In the genomic region with DNA sequence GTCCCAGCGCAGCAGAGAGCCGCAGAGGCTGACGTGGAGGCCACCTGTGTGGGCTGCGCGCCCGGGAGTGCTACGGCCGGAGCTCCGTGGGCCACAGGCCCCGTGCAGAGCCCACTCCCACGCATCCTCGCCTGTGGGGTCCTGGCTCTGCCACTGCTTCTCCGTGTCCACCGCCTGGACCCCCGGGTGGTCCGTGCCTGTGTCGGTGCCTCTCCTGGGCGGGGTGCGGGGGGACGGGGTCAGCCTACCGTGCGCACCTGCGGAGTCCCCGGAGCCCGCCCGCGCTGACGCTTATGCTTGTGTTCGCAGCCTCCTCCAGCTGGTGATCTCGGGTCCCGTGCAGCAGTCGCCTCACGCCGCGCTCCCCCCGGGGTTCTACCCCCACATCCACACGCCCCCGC, we compare ENCODE assay signal across 1 cellular context.
TF ChIP-seq lines count a peak whose summit lies in the region.

No MANE protein-coding gene starts in this region.

TF ChIP-seq in WTC11, 78 proteins besides CTCF, POLR2A, EP300 and RAD21 (continued from another document):
- TF ChIP-seq ZNF219 (CRISPR knock-in tag; IDR thresholded peaks at IDR 0.05; ENCODE audit: borderline replicate concordance) = no peak
- TF ChIP-seq RELA (CRISPR knock-in tag; IDR thresholded peaks at IDR 0.05; ENCODE audit: borderline replicate concordance) = no peak
- TF ChIP-seq, protein P1, sequence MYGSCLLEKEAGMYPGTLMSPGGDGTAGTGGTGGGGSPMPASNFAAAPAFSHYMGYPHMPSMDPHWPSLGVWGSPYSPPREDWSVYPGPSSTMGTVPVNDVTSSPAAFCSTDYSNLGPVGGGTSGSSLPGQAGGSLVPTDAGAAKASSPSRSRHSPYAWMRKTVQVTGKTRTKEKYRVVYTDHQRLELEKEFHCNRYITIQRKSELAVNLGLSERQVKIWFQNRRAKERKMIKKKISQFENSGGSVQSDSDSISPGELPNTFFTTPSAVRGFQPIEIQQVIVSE (CRISPR knock-in tag; IDR thresholded peaks at IDR 0.05; ENCODE audit: borderline replicate concordance) = no peak
- no peak for TF ChIP-seq NFE2L1 (CRISPR knock-in tag; IDR thresholded peaks at IDR 0.05)
- TF ChIP-seq, protein P2, sequence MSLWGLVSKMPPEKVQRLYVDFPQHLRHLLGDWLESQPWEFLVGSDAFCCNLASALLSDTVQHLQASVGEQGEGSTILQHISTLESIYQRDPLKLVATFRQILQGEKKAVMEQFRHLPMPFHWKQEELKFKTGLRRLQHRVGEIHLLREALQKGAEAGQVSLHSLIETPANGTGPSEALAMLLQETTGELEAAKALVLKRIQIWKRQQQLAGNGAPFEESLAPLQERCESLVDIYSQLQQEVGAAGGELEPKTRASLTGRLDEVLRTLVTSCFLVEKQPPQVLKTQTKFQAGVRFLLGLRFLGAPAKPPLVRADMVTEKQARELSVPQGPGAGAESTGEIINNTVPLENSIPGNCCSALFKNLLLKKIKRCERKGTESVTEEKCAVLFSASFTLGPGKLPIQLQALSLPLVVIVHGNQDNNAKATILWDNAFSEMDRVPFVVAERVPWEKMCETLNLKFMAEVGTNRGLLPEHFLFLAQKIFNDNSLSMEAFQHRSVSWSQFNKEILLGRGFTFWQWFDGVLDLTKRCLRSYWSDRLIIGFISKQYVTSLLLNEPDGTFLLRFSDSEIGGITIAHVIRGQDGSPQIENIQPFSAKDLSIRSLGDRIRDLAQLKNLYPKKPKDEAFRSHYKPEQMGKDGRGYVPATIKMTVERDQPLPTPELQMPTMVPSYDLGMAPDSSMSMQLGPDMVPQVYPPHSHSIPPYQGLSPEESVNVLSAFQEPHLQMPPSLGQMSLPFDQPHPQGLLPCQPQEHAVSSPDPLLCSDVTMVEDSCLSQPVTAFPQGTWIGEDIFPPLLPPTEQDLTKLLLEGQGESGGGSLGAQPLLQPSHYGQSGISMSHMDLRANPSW (CRISPR knock-in tag; conservative IDR thresholded peaks at IDR 0.05; ENCODE audit: low read depth) = no peak
- TF ChIP-seq NR3C1 (CRISPR knock-in tag; conservative IDR thresholded peaks at IDR 0.05; ENCODE audit: low read depth) = no peak
- TF ChIP-seq TP53 (CRISPR knock-in tag; IDR thresholded peaks at IDR 0.05) = no peak
- TF ChIP-seq JAZF1 (CRISPR knock-in tag; IDR thresholded peaks at IDR 0.05) = no peak
- TF ChIP-seq SP1 (CRISPR knock-in tag; conservative IDR thresholded peaks at IDR 0.05) = no peak
- TF ChIP-seq, protein P3, sequence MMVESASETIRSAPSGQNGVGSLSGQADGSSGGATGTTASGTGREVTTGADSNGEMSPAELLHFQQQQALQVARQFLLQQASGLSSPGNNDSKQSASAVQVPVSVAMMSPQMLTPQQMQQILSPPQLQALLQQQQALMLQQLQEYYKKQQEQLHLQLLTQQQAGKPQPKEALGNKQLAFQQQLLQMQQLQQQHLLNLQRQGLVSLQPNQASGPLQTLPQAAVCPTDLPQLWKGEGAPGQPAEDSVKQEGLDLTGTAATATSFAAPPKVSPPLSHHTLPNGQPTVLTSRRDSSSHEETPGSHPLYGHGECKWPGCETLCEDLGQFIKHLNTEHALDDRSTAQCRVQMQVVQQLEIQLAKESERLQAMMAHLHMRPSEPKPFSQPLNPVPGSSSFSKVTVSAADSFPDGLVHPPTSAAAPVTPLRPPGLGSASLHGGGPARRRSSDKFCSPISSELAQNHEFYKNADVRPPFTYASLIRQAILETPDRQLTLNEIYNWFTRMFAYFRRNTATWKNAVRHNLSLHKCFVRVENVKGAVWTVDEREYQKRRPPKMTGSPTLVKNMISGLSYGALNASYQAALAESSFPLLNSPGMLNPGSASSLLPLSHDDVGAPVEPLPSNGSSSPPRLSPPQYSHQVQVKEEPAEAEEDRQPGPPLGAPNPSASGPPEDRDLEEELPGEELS (CRISPR knock-in tag; IDR thresholded peaks at IDR 0.05) = no peak
- TF ChIP-seq, protein P4, sequence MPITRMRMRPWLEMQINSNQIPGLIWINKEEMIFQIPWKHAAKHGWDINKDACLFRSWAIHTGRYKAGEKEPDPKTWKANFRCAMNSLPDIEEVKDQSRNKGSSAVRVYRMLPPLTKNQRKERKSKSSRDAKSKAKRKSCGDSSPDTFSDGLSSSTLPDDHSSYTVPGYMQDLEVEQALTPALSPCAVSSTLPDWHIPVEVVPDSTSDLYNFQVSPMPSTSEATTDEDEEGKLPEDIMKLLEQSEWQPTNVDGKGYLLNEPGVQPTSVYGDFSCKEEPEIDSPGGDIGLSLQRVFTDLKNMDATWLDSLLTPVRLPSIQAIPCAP (CRISPR knock-in tag; IDR thresholded peaks at IDR 0.05) = no peak
- no peak for TF ChIP-seq FOXK1 (CRISPR knock-in tag; IDR thresholded peaks at IDR 0.05)
- TF ChIP-seq, protein P5, sequence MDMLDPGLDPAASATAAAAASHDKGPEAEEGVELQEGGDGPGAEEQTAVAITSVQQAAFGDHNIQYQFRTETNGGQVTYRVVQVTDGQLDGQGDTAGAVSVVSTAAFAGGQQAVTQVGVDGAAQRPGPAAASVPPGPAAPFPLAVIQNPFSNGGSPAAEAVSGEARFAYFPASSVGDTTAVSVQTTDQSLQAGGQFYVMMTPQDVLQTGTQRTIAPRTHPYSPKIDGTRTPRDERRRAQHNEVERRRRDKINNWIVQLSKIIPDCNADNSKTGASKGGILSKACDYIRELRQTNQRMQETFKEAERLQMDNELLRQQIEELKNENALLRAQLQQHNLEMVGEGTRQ (CRISPR knock-in tag; IDR thresholded peaks at IDR 0.05) = no peak
- TF ChIP-seq ZNF671 (CRISPR knock-in tag; IDR thresholded peaks at IDR 0.05) = no peak
